1 cellular context compared by ENCODE assay signal in the genomic region with DNA sequence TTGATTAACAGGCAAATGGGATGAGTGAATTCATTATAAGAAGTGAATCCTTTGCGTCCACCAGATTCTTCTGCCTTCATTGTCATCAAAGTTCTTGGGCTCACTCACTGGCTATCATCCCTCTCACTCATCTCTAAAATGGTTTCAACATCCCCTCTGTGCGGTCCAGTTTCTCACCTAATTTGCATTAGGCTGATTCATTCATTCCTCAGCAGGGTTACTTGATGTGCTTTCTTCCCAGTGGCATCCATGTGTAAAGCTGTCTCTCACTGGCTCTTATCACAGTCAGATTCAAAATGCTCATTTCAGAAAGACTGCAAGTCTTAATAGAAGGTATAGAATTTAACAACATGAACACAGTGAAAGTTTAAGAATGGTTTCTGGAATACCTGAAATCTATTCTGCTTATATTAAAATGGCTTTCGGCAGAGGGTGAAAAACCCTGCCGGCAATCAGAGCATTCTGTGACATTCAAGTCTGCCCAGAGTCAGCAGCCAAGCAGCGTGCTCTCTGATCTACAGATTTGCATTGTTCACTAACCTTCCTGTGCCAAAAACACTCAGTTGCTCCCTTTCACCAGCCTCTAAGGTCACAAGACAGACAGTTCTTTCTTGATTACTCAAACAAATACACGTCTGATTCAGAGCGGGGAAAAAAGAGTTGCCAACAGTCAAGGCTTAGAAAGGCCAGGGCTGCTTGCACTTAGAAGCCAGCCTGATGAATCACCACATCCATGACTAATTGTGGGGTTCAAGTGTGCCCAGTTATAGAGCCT.
A peak's percentile ranks its signal among the peaks of the same experiment; 100 is the strongest.
TF ChIP-seq lines count a peak whose summit lies in the region.

No MANE protein-coding gene starts in this region.

TF ChIP-seq in HCT116, 20 proteins besides CTCF, POLR2A, EP300 and RAD21 (continued from another document):
- TF ChIP-seq TCF7L2 (IDR thresholded peaks at IDR 0.05; ENCODE audit: borderline replicate concordance, extremely low read depth, insufficient read depth, insufficient read length): peak; percentile 82
- TF ChIP-seq ATF3 (IDR thresholded peaks at IDR 0.05): 0 out of 2 replicates have a peak, but pooled peaks have one; percentile 45
- peak; percentile 94 for TF ChIP-seq SP1 (IDR thresholded peaks at IDR 0.05; ENCODE audit: low read depth)
- TF ChIP-seq ELF1 (IDR thresholded peaks at IDR 0.05; ENCODE audit: borderline replicate concordance, low read depth): no peak; the same call in 1 of the 2 replicates
- peak; percentile 93 for TF ChIP-seq SIN3A (IDR thresholded peaks at IDR 0.05; ENCODE audit: low read depth)
- no peak for TF ChIP-seq EZH2phosphoT487 (IDR thresholded peaks at IDR 0.05; ENCODE audit: borderline replicate concordance)
- TF ChIP-seq FOSL1 (IDR thresholded peaks at IDR 0.05; ENCODE audit: low read depth): peak; percentile 98
- TF ChIP-seq EZH2 (IDR thresholded peaks at IDR 0.05): no peak
- no peak for TF ChIP-seq ZNF274 (IDR thresholded peaks at IDR 0.05; ENCODE audit: low read depth, low read length)
- TF ChIP-seq JUND (IDR thresholded peaks at IDR 0.05): peak; percentile 97
- peak; percentile 47; the same call in 1 of the 2 replicates for TF ChIP-seq POLR2AphosphoS5 (IDR thresholded peaks at IDR 0.05; ENCODE audit: low read depth, low read length)
TF ChIP-seq in HCT116: peak in this region for 12.
